Comparison of ENCODE assay signal across 23 cellular contexts in the genomic region with DNA sequence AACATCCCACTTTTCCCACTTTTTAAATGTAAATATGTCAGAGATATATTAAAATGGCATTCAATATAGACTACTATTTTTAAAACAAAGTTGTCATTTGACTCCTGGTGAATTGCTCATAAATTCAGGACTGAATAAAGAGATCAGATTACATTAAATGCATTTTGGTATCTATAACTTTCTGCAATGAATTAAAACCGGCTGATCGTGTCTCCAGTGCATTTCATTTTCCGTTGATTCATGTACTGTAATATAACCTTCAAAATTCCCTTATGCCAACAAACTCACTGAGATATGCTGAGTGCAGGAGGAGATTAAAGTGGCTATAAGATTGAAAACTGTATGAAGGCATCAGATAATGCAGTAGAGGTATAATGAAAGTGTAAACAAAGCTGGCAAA.
"Had no signal": no experiment of that assay in that cellular context is flagged by ENCODE, and none has a peak within 500 bp of the region (broad histone marks: within the 10 kb centered on the region; RNA-seq: fewer than 3 reads in every experiment).

No MANE protein-coding gene starts in this region.

- H3K9me3 Mint-ChIP-seq: activated T-cell treated with anti-CD3 and anti-CD28 coated beads, Interleukin-2, amount 50 U/mL, for 72 hours had no signal

- H3K36me3 ChIP-seq: adrenal gland, SJSA1 had no signal

- H3K27ac Mint-ChIP-seq: activated CD4-positive, alpha-beta memory T cell treated with anti-CD3 and anti-CD28 coated beads, Interleukin-2, amount 10 ng/mL, durations not matched to agents 7 days and 5 days; activated CD4-positive, alpha-beta T cell treated with anti-CD3 and anti-CD28 coated beads for 36 hours; activated naive CD4-positive, alpha-beta T cell treated with anti-CD3 and anti-CD28 coated beads, Interleukin-2, amount 10 ng/mL, durations not matched to agents 7 days and 5 days; activated naive CD8-positive, alpha-beta T cell treated with anti-CD3 and anti-CD28 coated beads for 36 hours; activated T-cell treated with anti-CD3 and anti-CD28 coated beads, Interleukin-2, amount 50 U/mL, for 72 hours; activated T-helper 2 cell treated with anti-CD3 and anti-CD28 coated beads, Interferon-gamma antibody, Interleukin-2, Interleukin-4, amounts not matched to agents 10 μg/mL and 5 μg/mL and 100 μg/mL, durations not matched to agents 14 hours and 24 hours and 36 hours had no signal

- H3K9me3 ChIP-seq: adrenal gland, SJSA1 had no signal

- H3K4me3 Mint-ChIP-seq: activated CD4-positive, alpha-beta memory T cell treated with anti-CD3 and anti-CD28 coated beads, Interleukin-2, amount 10 ng/mL, durations not matched to agents 7 days and 5 days; activated CD4-positive, alpha-beta T cell treated with anti-CD3 and anti-CD28 coated beads for 36 hours; activated naive CD4-positive, alpha-beta T cell treated with anti-CD3 and anti-CD28 coated beads, Interleukin-2, amount 10 ng/mL, durations not matched to agents 7 days and 5 days; activated naive CD8-positive, alpha-beta T cell treated with anti-CD3 and anti-CD28 coated beads for 36 hours; activated T-cell treated with anti-CD3 and anti-CD28 coated beads, Interleukin-2, amount 50 U/mL, for 72 hours had no signal

- H3K27me3 Mint-ChIP-seq: activated CD4-positive, alpha-beta memory T cell treated with anti-CD3 and anti-CD28 coated beads, Interleukin-2, amount 10 ng/mL, durations not matched to agents 7 days and 5 days; activated CD4-positive, alpha-beta T cell treated with anti-CD3 and anti-CD28 coated beads for 36 hours; activated naive CD4-positive, alpha-beta T cell treated with anti-CD3 and anti-CD28 coated beads, Interleukin-2, amount 10 ng/mL, durations not matched to agents 7 days and 5 days had no signal

- H3K36me3 Mint-ChIP-seq: activated naive CD4-positive, alpha-beta T cell treated with anti-CD3 and anti-CD28 coated beads, Interleukin-2, amount 10 ng/mL, durations not matched to agents 7 days and 5 days; activated naive CD8-positive, alpha-beta T cell treated with anti-CD3 and anti-CD28 coated beads for 36 hours had no signal

- H3K4me3 ChIP-seq: adrenal gland, SJSA1 had no signal

- H3K4me1 ChIP-seq: adrenal gland, SJSA1 had no signal

- H3K27ac ChIP-seq: adrenal gland, SJSA1, VCaP had no signal

- H3K4me1 Mint-ChIP-seq: activated CD4-positive, alpha-beta memory T cell treated with anti-CD3 and anti-CD28 coated beads, Interleukin-2, amount 10 ng/mL, durations not matched to agents 7 days and 5 days; activated CD4-positive, alpha-beta T cell treated with anti-CD3 and anti-CD28 coated beads for 36 hours; activated naive CD4-positive, alpha-beta T cell treated with anti-CD3 and anti-CD28 coated beads, Interleukin-2, amount 10 ng/mL, durations not matched to agents 7 days and 5 days; activated naive CD8-positive, alpha-beta T cell treated with anti-CD3 and anti-CD28 coated beads for 36 hours had no signal

- H3K27me3 ChIP-seq: adrenal gland, SJSA1 had no signal

- DNase-seq: activated CD4-positive, alpha-beta memory T cell treated with anti-CD3 and anti-CD28 coated beads, Interleukin-2, amount 10 ng/mL, durations not matched to agents 7 days and 5 days; activated CD4-positive, alpha-beta T cell treated with anti-CD3 and anti-CD28 coated beads for 36 hours; activated CD4-positive, alpha-beta T cell treated with anti-CD3 and anti-CD28 coated beads, Interleukin-2, amount 50 U/mL, for 1 hour; activated gamma-delta T cell treated with Interleukin-2 at 50 U/mL for 16 hours; activated naive CD4-positive, alpha-beta T cell treated with anti-CD3 and anti-CD28 coated beads, Interleukin-2, amount 10 ng/mL, durations not matched to agents 7 days and 5 days; activated naive CD8-positive, alpha-beta T cell treated with anti-CD3 and anti-CD28 coated beads for 36 hours; activated T-cell treated with anti-CD3 and anti-CD28 coated beads, Interleukin-2, amount 50 U/mL, for 72 hours; adrenal gland; anterior cingulate cortex; cerebellar nuclear complex; Karpas-422; NCI-H1436 treated with DMSO at 0.1 percent for 48 hours; NCI-H187; NCI-H2081; NCI-H2171; NCI-H226; NCI-H526; SHP77; T-helper 2 cell; T1000 had no signal
